19 cellular contexts compared by ENCODE assay signal in genomic region chr3:110016235-110016634, GRCh38.
DNase-seq lines count a peak whose midpoint lies in the region; ATAC-seq and TF ChIP-seq lines count a peak whose summit lies in the region.
"Had no signal": no experiment of that assay in that cellular context is flagged by ENCODE, and none has a peak within 500 bp of the region (broad histone marks: within the 10 kb centered on the region; RNA-seq: fewer than 3 reads in every experiment).

No MANE protein-coding gene starts in this region.

- DNase-seq in HFFc6: no peak
- DNase-seq in astrocyte of the cerebellum (ENCODE audit: low read depth): peak; percentile 16
- DNase-seq in left lobe of liver (ENCODE audit: low spot score): no peak
- peak; percentile 12 for DNase-seq in smooth muscle cell of the brain vasculature (ENCODE audit: low read depth, low spot score)
- no peak for DNase-seq in mucosa of gallbladder (ENCODE audit: low spot score)
- no peak for DNase-seq in mesothelial cell of epicardium (ENCODE audit: low spot score in 2 of 2, unreplicated experiment in 2 of 2)
- DNase-seq: activated CD4-positive, alpha-beta T cell treated with anti-CD3 and anti-CD28 coated beads for 36 hours; activated CD8-positive, alpha-beta memory T cell treated with anti-CD3 and anti-CD28 coated beads, Interleukin-2, amount 50 U/mL, for 4 hours; activated gamma-delta T cell treated with Interleukin-2 at 50 U/mL for 16 hours; aorta; islet precursor cell; KBM-7; NCI-H1092 treated with DMSO at 0.1 percent for 48 hours; NCI-H526 treated with DMSO at 0.1 percent for 48 hours; sigmoid colon; stimulated activated CD4-positive, alpha-beta T cell treated with anti-CD3 and anti-CD28 coated beads, Interleukin-4, amount 100 ng/mL, for 1 hour had no signal

- in situ Hi-C loops in astrocyte of the cerebellum (cut with HindIII; ENCODE audit: low sequenced_read_pairs): no loop called here

- H3K36me3 Mint-ChIP-seq in HFFc6 (ENCODE audit: low read depth): no peaks in the 10 kb centered on the region
- no peaks in the 10 kb centered on the region for H3K36me3 Mint-ChIP-seq in mesothelial cell of epicardium

- peak overlapping the region; percentile 36; the same call in 1 of the 2 replicates for H3K4me3 Mint-ChIP-seq in HFFc6
- H3K4me3 Mint-ChIP-seq in mesothelial cell of epicardium: no peak overlapping the region
- H3K4me3 Mint-ChIP-seq: activated CD4-positive, alpha-beta T cell treated with anti-CD3 and anti-CD28 coated beads for 36 hours had no signal

- H3K27me3 Mint-ChIP-seq in HFFc6 (ENCODE audit: insufficient read depth) (no peaks in the 10 kb centered on the region), mesothelial cell of epicardium (ENCODE audit: low read depth) (no peaks in the 10 kb centered on the region)

- TF ChIP-seq CTCF in HFFc6 (IDR thresholded peaks at IDR 0.05): no peak
- TF ChIP-seq CTCF in astrocyte of the cerebellum (IDR thresholded peaks at IDR 0.05; ENCODE audit: low read depth, low read length, missing control alignments): no peak
- TF ChIP-seq CTCF in mesothelial cell of epicardium (IDR thresholded peaks at IDR 0.05; ENCODE audit: unreplicated experiment): no peak

- H3K9me3 Mint-ChIP-seq in HFFc6: no peaks in the 10 kb centered on the region; the same call in 1 of the 2 replicates
- peaks cover 8% of the 10 kb centered on the region for H3K9me3 Mint-ChIP-seq in mesothelial cell of epicardium

- no peak overlapping the region for H3K4me3 ChIP-seq in astrocyte of the cerebellum (ENCODE audit: low read depth, low read length)
- H3K4me3 ChIP-seq: sigmoid colon, SK-N-MC, suprapubic skin had no signal

- peak; percentile 37 for ATAC-seq in left lobe of liver
- ATAC-seq in HG03175 (IDR thresholded peaks at IDR 0.05; ENCODE audit: unreplicated experiment): no peak
- ATAC-seq: activated CD4-positive, alpha-beta T cell treated with anti-CD3 and anti-CD28 coated beads for 36 hours had no signal

- H3K4me1 Mint-ChIP-seq in HFFc6 (ENCODE audit: low read depth) (peaks cover 6% of the 10 kb centered on the region; the same call in 1 of the 2 replicates), mesothelial cell of epicardium (no peaks in the 10 kb centered on the region)

- H3K27ac Mint-ChIP-seq in HFFc6 (no peak overlapping the region), mesothelial cell of epicardium (no peak overlapping the region)
- H3K27ac Mint-ChIP-seq: activated CD4-positive, alpha-beta T cell treated with anti-CD3 and anti-CD28 coated beads for 36 hours had no signal

Comparison
In these comparisons a context has a peak if more than half of its experiments do, and no peak if none do; other contexts are left out.
1. DNase-seq: peak in astrocyte of the cerebellum (single experiment) and smooth muscle cell of the brain vasculature (single experiment); none in HFFc6 (single experiment), left lobe of liver (single experiment), mucosa of gallbladder (single experiment) and mesothelial cell of epicardium (0 of 2).